ENCODE assay signal across 9 cellular contexts in genomic region chr10:91590904-91591791, GRCh38. TPM values are rescaled to one million over a fixed set of nuclear protein-coding genes. Genes with fewer than 3 reads are reported as not detected.
A peak's percentile ranks its signal among the peaks of the same experiment; 100 is the strongest.
DNase-seq lines count a peak whose midpoint lies in the region; ATAC-seq and TF ChIP-seq lines count a peak whose summit lies in the region.
"Had no signal": no experiment of that assay in that cellular context is flagged by ENCODE, and none has a peak within 500 bp of the region (broad histone marks: within the 10 kb centered on the region; RNA-seq: fewer than 3 reads in every experiment).

No MANE protein-coding gene starts in this region.

- H3K4me1 Mint-ChIP-seq in glutamatergic neuron (ENCODE audit: low read depth, unreplicated experiment): peaks cover 62% of the 10 kb centered on the region
- H3K4me1 Mint-ChIP-seq in GM23338: no peaks in the 10 kb centered on the region
- no peaks in the 10 kb centered on the region for H3K4me1 Mint-ChIP-seq in activated T-helper 1 cell treated with anti-CD3 and anti-CD28 coated beads, Interleukin-12 subunit alpha, Interleukin-12 subunit beta, Interleukin-2, Interleukin-4 antibody, amounts not matched to agents 30 ng/mL and 10 ng/mL and 1 ng/mL, durations not matched to agents 14 hours and 24 hours and 36 hours (ENCODE audit: low read depth)

- H3K4me3 ChIP-seq in SJCRH30: peak overlapping the region; percentile 26
- no peak overlapping the region for H3K4me3 ChIP-seq in GM23338

- H3K27me3 ChIP-seq in SJCRH30: no peaks in the 10 kb centered on the region
- H3K27me3 ChIP-seq in GM23338 (ENCODE audit: insufficient read depth): no peaks in the 10 kb centered on the region

- H2AFZ ChIP-seq in GM23338: no peak overlapping the region

- H3K79me2 ChIP-seq in GM23338 (replicated peaks; ENCODE audit: insufficient read depth): no peaks in the 10 kb centered on the region

- no peaks in the 10 kb centered on the region for H3K36me3 Mint-ChIP-seq in glutamatergic neuron (ENCODE audit: unreplicated experiment)
- H3K36me3 Mint-ChIP-seq in GM23338 (ENCODE audit: low read depth): no peaks in the 10 kb centered on the region
- no peaks in the 10 kb centered on the region for H3K36me3 Mint-ChIP-seq in activated T-helper 1 cell treated with anti-CD3 and anti-CD28 coated beads, Interleukin-12 subunit alpha, Interleukin-12 subunit beta, Interleukin-2, Interleukin-4 antibody, amounts not matched to agents 30 ng/mL and 10 ng/mL and 1 ng/mL, durations not matched to agents 14 hours and 24 hours and 36 hours (ENCODE audit: low read depth)

- peaks cover 10% of the 10 kb centered on the region for H3K27me3 Mint-ChIP-seq in glutamatergic neuron (ENCODE audit: unreplicated experiment)
- peaks cover 2% of the 10 kb centered on the region for H3K27me3 Mint-ChIP-seq in GM23338 (ENCODE audit: insufficient read depth, low read depth, poor library complexity)
- peaks cover 13% of the 10 kb centered on the region for H3K27me3 Mint-ChIP-seq in activated T-helper 1 cell treated with anti-CD3 and anti-CD28 coated beads, Interleukin-12 subunit alpha, Interleukin-12 subunit beta, Interleukin-2, Interleukin-4 antibody, amounts not matched to agents 30 ng/mL and 10 ng/mL and 1 ng/mL, durations not matched to agents 14 hours and 24 hours and 36 hours (ENCODE audit: insufficient read depth)

- H3K4me1 ChIP-seq in SJCRH30: peaks cover 30% of the 10 kb centered on the region
- H3K4me1 ChIP-seq in GM23338 (ENCODE audit: insufficient read depth): no peaks in the 10 kb centered on the region

- no peaks in the 10 kb centered on the region for H3F3A ChIP-seq in GM23338 (replicated peaks; ENCODE audit: low read depth)

- no peaks in the 10 kb centered on the region for H4K20me1 ChIP-seq in GM23338 (replicated peaks; ENCODE audit: insufficient read depth)

- H3K36me3 ChIP-seq in SJCRH30 (no peaks in the 10 kb centered on the region), GM23338 (ENCODE audit: insufficient read depth) (no peaks in the 10 kb centered on the region)

- TF ChIP-seq CTCF in glutamatergic neuron (IDR thresholded peaks at IDR 0.05; ENCODE audit: partially characterized antibody, unreplicated experiment): no peak
- no peak for TF ChIP-seq CTCF in GM23338 (conservative IDR thresholded peaks at IDR 0.05; ENCODE audit: low read depth in 2 of 2)

- H3K27ac ChIP-seq in SJCRH30: peak overlapping the region; percentile 70
- no peak overlapping the region for H3K27ac ChIP-seq in GM23338 (ENCODE audit: low read depth)

- H3K9me2 ChIP-seq in GM23338 (ENCODE audit: insufficient read depth): no peaks in the 10 kb centered on the region; the same call in 1 of the 2 replicates

- H3K27ac Mint-ChIP-seq in glutamatergic neuron (ENCODE audit: unreplicated experiment) (peak overlapping the region; percentile 100), GM23338 (no peak overlapping the region)
- H3K27ac Mint-ChIP-seq in activated T-helper 1 cell treated with anti-CD3 and anti-CD28 coated beads, Interleukin-12 subunit alpha, Interleukin-12 subunit beta, Interleukin-2, Interleukin-4 antibody, amounts not matched to agents 30 ng/mL and 10 ng/mL and 1 ng/mL, durations not matched to agents 14 hours and 24 hours and 36 hours: no peak overlapping the region

- H3K9me3 ChIP-seq in SJCRH30 (replicated peaks): no peaks in the 10 kb centered on the region

- peak; percentile 78 for DNase-seq in EL
- DNase-seq in SJCRH30: peak; percentile 70 to 75
- DNase-seq in glutamatergic neuron: peak; percentile 46
- peak; percentile 73 for DNase-seq in renal cortical epithelial cell (ENCODE audit: low read depth)
- DNase-seq in GM23338 (ENCODE audit: low spot score): no peak
- no peak for DNase-seq in iPS-NIHi11 (ENCODE audit: low spot score)
- DNase-seq in activated T-helper 1 cell treated with anti-CD3 and anti-CD28 coated beads, Interleukin-12 subunit alpha, Interleukin-12 subunit beta, Interleukin-2, Interleukin-4 antibody, amounts not matched to agents 30 ng/mL and 10 ng/mL and 1 ng/mL, durations not matched to agents 14 hours and 24 hours and 36 hours (ENCODE audit: low spot score): no peak
- DNase-seq: SHP77 treated with DMSO at 0.1 percent for 48 hours had no signal

- intact Hi-C loops in activated T-helper 1 cell treated with anti-CD3 and anti-CD28 coated beads, Interleukin-12 subunit alpha, Interleukin-12 subunit beta, Interleukin-2, Interleukin-4 antibody, amounts not matched to agents 30 ng/mL and 10 ng/mL and 1 ng/mL, durations not matched to agents 14 hours and 24 hours and 36 hours (cut with micrococcal nuclease): no loop called here

- H3K9me3 Mint-ChIP-seq in glutamatergic neuron (ENCODE audit: unreplicated experiment) (peaks cover 20% of the 10 kb centered on the region), GM23338 (no peaks in the 10 kb centered on the region)
- H3K9me3 Mint-ChIP-seq in activated T-helper 1 cell treated with anti-CD3 and anti-CD28 coated beads, Interleukin-12 subunit alpha, Interleukin-12 subunit beta, Interleukin-2, Interleukin-4 antibody, amounts not matched to agents 30 ng/mL and 10 ng/mL and 1 ng/mL, durations not matched to agents 14 hours and 24 hours and 36 hours: no peaks in the 10 kb centered on the region

- H3K4me3 Mint-ChIP-seq in glutamatergic neuron (ENCODE audit: unreplicated experiment) (peak overlapping the region; percentile 81), GM23338 (no peak overlapping the region)
- H3K4me3 Mint-ChIP-seq in activated T-helper 1 cell treated with anti-CD3 and anti-CD28 coated beads, Interleukin-12 subunit alpha, Interleukin-12 subunit beta, Interleukin-2, Interleukin-4 antibody, amounts not matched to agents 30 ng/mL and 10 ng/mL and 1 ng/mL, durations not matched to agents 14 hours and 24 hours and 36 hours: no peak overlapping the region

- no peak overlapping the region for H3K4me2 ChIP-seq in GM23338

- no peak for ATAC-seq in GM23338
- no peak for ATAC-seq in HG02938 (IDR thresholded peaks at IDR 0.05; ENCODE audit: unreplicated experiment)

RNA-seq across cellular contexts. Expression of gene PPP1R3C, which starts 41.7 kb away (rescaled TPM):
- 5.7 and 5.9 TPM in 2 replicates for total RNA-seq in SJCRH30 (2014; rRNA removed; shearing (Covaris generic))
- total RNA-seq in glutamatergic neuron (ENCODE audit: unreplicated experiment) (19.4 TPM), renal cortical epithelial cell (5.7 and 39.4 TPM in 2 replicates)
- 1.6 and 1.8 TPM in 2 replicates for total RNA-seq in GM23338 (2014; rRNA removed; shearing (Covaris generic))
- polyA plus RNA-seq in GM23338 (2016; fragmentation: Nextera tagmentation; extraction: Ambion mirVana): 0.91 and 0.94 TPM in 2 replicates
- not detected in 2 replicates for total RNA-seq in activated T-helper 1 cell treated with anti-CD3 and anti-CD28 coated beads, Interleukin-12 subunit alpha, Interleukin-12 subunit beta, Interleukin-2, Interleukin-4 antibody, amounts not matched to agents 30 ng/mL and 10 ng/mL and 1 ng/mL, durations not matched to agents 14 hours and 24 hours and 36 hours

Comparison
In these comparisons a context has a peak if more than half of its experiments do, and no peak if none do; other contexts are left out.
1. DNase-seq: peak in EL (single experiment), SJCRH30 (2 of 2), glutamatergic neuron (single experiment) and renal cortical epithelial cell (single experiment); none in GM23338 (single experiment), iPS-NIHi11 (single experiment) and activated T-helper 1 cell treated with anti-CD3 and anti-CD28 coated beads, Interleukin-12 subunit alpha, Interleukin-12 subunit beta, Interleukin-2, Interleukin-4 antibody, amounts not matched to agents 30 ng/mL and 10 ng/mL and 1 ng/mL, durations not matched to agents 14 hours and 24 hours and 36 hours (single experiment).